Comparison of ENCODE assay signal across 10 cellular contexts in genomic region chr5:96734871-96735325, GRCh38.
DNase-seq lines count a peak whose midpoint lies in the region; ATAC-seq and TF ChIP-seq lines count a peak whose summit lies in the region.
"Had no signal": no experiment of that assay in that cellular context is flagged by ENCODE, and none has a peak within 500 bp of the region (broad histone marks: within the 10 kb centered on the region; RNA-seq: fewer than 3 reads in every experiment).

No MANE protein-coding gene starts in this region.

- H3K9me3 ChIP-seq in esophagus squamous epithelium = no peaks in the 10 kb centered on the region
- H3K9me3 ChIP-seq: sigmoid colon had no signal

- H3K27me3 ChIP-seq in esophagus squamous epithelium = no peaks in the 10 kb centered on the region
- H3K27me3 ChIP-seq: sigmoid colon had no signal

- intact Hi-C loops in esophagus squamous epithelium (cut with DNase I) = no loop called here
- intact Hi-C loops in posterior cingulate gyrus (cut with DNase I) = no loop called here

- H3K4me1 ChIP-seq in esophagus squamous epithelium = peaks cover 12 to 44% (median 14%) of the 10 kb centered on the region in 3 donors

- H3K9me3 Mint-ChIP-seq in activated T-cell treated with anti-CD3 and anti-CD28 coated beads, Interleukin-2, amount 50 U/mL, for 72 hours = no peaks in the 10 kb centered on the region
- no peaks in the 10 kb centered on the region for H3K9me3 Mint-ChIP-seq in stimulated activated effector memory CD8-positive, alpha-beta T cell treated with anti-CD3 and anti-CD28 coated beads, Interleukin-12 subunit alpha, Interleukin-12 subunit beta, amount 100 ng/mL, for 72 hours

- peaks cover 10% of the 10 kb centered on the region for H3K4me1 Mint-ChIP-seq in activated T-cell treated with anti-CD3 and anti-CD28 coated beads, Interleukin-2, amount 50 U/mL, for 72 hours (ENCODE audit: low read depth)
- H3K4me1 Mint-ChIP-seq in stimulated activated effector memory CD8-positive, alpha-beta T cell treated with anti-CD3 and anti-CD28 coated beads, Interleukin-12 subunit alpha, Interleukin-12 subunit beta, amount 100 ng/mL, for 72 hours = peaks cover 17% of the 10 kb centered on the region

- no peak for TF ChIP-seq CTCF in esophagus squamous epithelium (IDR thresholded peaks at IDR 0.05)

- 14 to 41% methylated on average over 1 of the region's 1 CpG for WGBS in esophagus squamous epithelium, 2 donors

- no peak overlapping the region for H3K4me3 ChIP-seq in esophagus squamous epithelium
- H3K4me3 ChIP-seq: sigmoid colon had no signal

- peak overlapping the region; percentile 1 to 80 (median 72) for H3K27ac ChIP-seq in esophagus squamous epithelium
- H3K27ac ChIP-seq: sigmoid colon had no signal

- ATAC-seq in activated T-cell treated with anti-CD3 and anti-CD28 coated beads, Interleukin-2, amount 50 U/mL, for 72 hours (replicated peaks in 1 of 2) = no peak
- ATAC-seq in stimulated activated effector memory CD8-positive, alpha-beta T cell treated with anti-CD3 and anti-CD28 coated beads, Interleukin-12 subunit alpha, Interleukin-12 subunit beta, amount 100 ng/mL, for 72 hours = peak; percentile 43

- H3K36me3 Mint-ChIP-seq in activated T-cell treated with anti-CD3 and anti-CD28 coated beads, Interleukin-2, amount 50 U/mL, for 72 hours (ENCODE audit: insufficient read depth in 2 of 2) = peaks cover 6% of the 10 kb centered on the region in 2 donors
- H3K36me3 Mint-ChIP-seq in stimulated activated effector memory CD8-positive, alpha-beta T cell treated with anti-CD3 and anti-CD28 coated beads, Interleukin-12 subunit alpha, Interleukin-12 subunit beta, amount 100 ng/mL, for 72 hours = peaks cover 66% of the 10 kb centered on the region

- H3K27ac Mint-ChIP-seq in activated T-cell treated with anti-CD3 and anti-CD28 coated beads, Interleukin-2, amount 50 U/mL, for 72 hours = peak overlapping the region; percentile 58
- peak overlapping the region; percentile 58 for H3K27ac Mint-ChIP-seq in stimulated activated effector memory CD8-positive, alpha-beta T cell treated with anti-CD3 and anti-CD28 coated beads, Interleukin-12 subunit alpha, Interleukin-12 subunit beta, amount 100 ng/mL, for 72 hours

- no peak for DNase-seq in activated T-cell treated with anti-CD3 and anti-CD28 coated beads, Interleukin-2, amount 50 U/mL, for 72 hours
- DNase-seq in activated T-cell treated with anti-CD3 and anti-CD28 coated beads, Interleukin-2, amount 50 U/mL, for 1 hour = no peak
- DNase-seq in RKO (ENCODE audit: low spot score) (peak; percentile 26), esophagus squamous epithelium (lab: John Stamatoyannopoulos, UW) (no peak), SW 1271 (lab: John Stamatoyannopoulos, UW) (no peak), posterior cingulate gyrus (no peak)
- DNase-seq in stimulated activated effector memory CD8-positive, alpha-beta T cell treated with anti-CD3 and anti-CD28 coated beads, Interleukin-12 subunit alpha, Interleukin-12 subunit beta, amount 100 ng/mL, for 72 hours (ENCODE audit: low spot score in 2 of 2) = no peak
- DNase-seq in stimulated activated naive CD4-positive, alpha-beta T cell (lab: John Stamatoyannopoulos, UW) = no peak
- DNase-seq: ACHN, sigmoid colon had no signal

- no peak overlapping the region for H3K4me3 Mint-ChIP-seq in activated T-cell treated with anti-CD3 and anti-CD28 coated beads, Interleukin-2, amount 50 U/mL, for 72 hours
- no peak overlapping the region for H3K4me3 Mint-ChIP-seq in stimulated activated effector memory CD8-positive, alpha-beta T cell treated with anti-CD3 and anti-CD28 coated beads, Interleukin-12 subunit alpha, Interleukin-12 subunit beta, amount 100 ng/mL, for 72 hours

- H3K27me3 Mint-ChIP-seq in activated T-cell treated with anti-CD3 and anti-CD28 coated beads, Interleukin-2, amount 50 U/mL, for 72 hours (ENCODE audit: low read depth) = no peaks in the 10 kb centered on the region

- TF ChIP-seq POLR2A in esophagus squamous epithelium (IDR thresholded peaks at IDR 0.05) = no peak

- peaks cover 12 to 68% (median 14%) of the 10 kb centered on the region in 3 donors for H3K36me3 ChIP-seq in esophagus squamous epithelium
